In genomic region chr12:116121453-116121871, GRCh38 we compare ENCODE assay signal across 9 cellular contexts.
A peak's percentile ranks its signal among the peaks of the same experiment; 100 is the strongest.
DNase-seq lines count a peak whose midpoint lies in the region; ATAC-seq and TF ChIP-seq lines count a peak whose summit lies in the region.
"Had no signal": no experiment of that assay in that cellular context is flagged by ENCODE, and none has a peak within 500 bp of the region (broad histone marks: within the 10 kb centered on the region; RNA-seq: fewer than 3 reads in every experiment).

No MANE protein-coding gene starts in this region.

- DNase-seq in Right ventricle myocardium superior (no peak), cardiac septum (ENCODE audit: low spot score) (no peak), SK-N-MC (ENCODE audit: low read depth, low spot score) (no peak), fibroblast of the aortic adventitia (ENCODE audit: low read depth) (peak; percentile 67), NCI-H524 (lab: John Stamatoyannopoulos, UW) (no peak), GM19238 (ENCODE audit: insufficient read length, low spot score) (no peak)

- H3K27me3 ChIP-seq in subcutaneous abdominal adipose tissue (ENCODE audit: control insufficient read depth in 5 of 5, insufficient read depth in 4 of 5, low read length in 5 of 5), result no peaks in the 10 kb centered on the region

- H3K4me3 ChIP-seq in SK-N-MC, result peak overlapping the region; percentile 70
- peak overlapping the region; percentile 39 for H3K4me3 ChIP-seq in fibroblast of the aortic adventitia (ENCODE audit: low read depth, low read length)
- peak overlapping the region in 1 of 5 donors; percentile 3 for H3K4me3 ChIP-seq in subcutaneous abdominal adipose tissue (ENCODE audit: low read depth in 1 of 5, low read length in 5 of 5)

- no peaks in the 10 kb centered on the region for H3K9me3 ChIP-seq in SK-N-MC (ENCODE audit: low read depth, low read length)
- no peaks in the 10 kb centered on the region for H3K9me3 ChIP-seq in subcutaneous abdominal adipose tissue (ENCODE audit: control insufficient read depth in 5 of 5, low read length in 5 of 5)

- peak overlapping the region; percentile 22 for H3K9ac ChIP-seq in SK-N-MC (ENCODE audit: insufficient read length)
- no peak overlapping the region for H3K9ac ChIP-seq in subcutaneous abdominal adipose tissue (ENCODE audit: low read length in 5 of 5)

- no peak for TF ChIP-seq CTCF in fibroblast of the aortic adventitia (IDR thresholded peaks at IDR 0.05; ENCODE audit: insufficient read depth, low read length)

- ATAC-seq in Right ventricle myocardium superior (ENCODE audit: poor library complexity) (peak; percentile 58), GM18867 (IDR thresholded peaks at IDR 0.05; ENCODE audit: unreplicated experiment) (no peak)
- ATAC-seq: stimulated activated memory B cell treated with anti-CD40 and anti-IgM and Interleukin-4, amounts not matched to agents 10 μg/mL and 1 μg/mL and 100 μg/mL, for 72 hours had no signal

- H3K27ac ChIP-seq in SK-N-MC, result peak overlapping the region; percentile 88
- peak overlapping the region; percentile 15 for H3K27ac ChIP-seq in subcutaneous abdominal adipose tissue (ENCODE audit: low read depth, low read length)

- H3K4me1 ChIP-seq in subcutaneous abdominal adipose tissue (ENCODE audit: control insufficient read depth in 5 of 5, insufficient read depth in 5 of 5, low read length in 5 of 5), result peaks cover 10 to 60% (median 50%) of the 10 kb centered on the region in 5 donors

- H3K36me3 ChIP-seq in SK-N-MC (ENCODE audit: insufficient read depth, low read length), result no peaks in the 10 kb centered on the region
- H3K36me3 ChIP-seq in subcutaneous abdominal adipose tissue (ENCODE audit: control insufficient read depth in 5 of 5, insufficient read depth in 5 of 5, low read length in 5 of 5), result no peaks in the 10 kb centered on the region

- intact Hi-C loops in Right ventricle myocardium superior (cut with DNase I), result no loop called here
- intact Hi-C loops in cardiac septum (cut with DNase I), result no loop called here
